Comparison of ENCODE assay signal across 23 cellular contexts in genomic region chr3:78494831-78495230, GRCh38.
DNase-seq lines count a peak whose midpoint lies in the region; ATAC-seq, FAIRE-seq and TF ChIP-seq lines count a peak whose summit lies in the region.
"Had no signal": no experiment of that assay in that cellular context is flagged by ENCODE, and none has a peak within 500 bp of the region (broad histone marks: within the 10 kb centered on the region; RNA-seq: fewer than 3 reads in every experiment).

No MANE protein-coding gene starts in this region.

- ATAC-seq in stimulated activated memory B cell treated with anti-CD40 and anti-IgM and Interleukin-4, amounts not matched to agents 10 μg/mL and 1 μg/mL and 100 μg/mL, for 72 hours, result peak; percentile 16
- ATAC-seq: A549; CD8-positive, alpha-beta T cell; HCT116; PC-3 had no signal

- H3K36me3 Mint-ChIP-seq in stimulated activated memory B cell treated with anti-CD40 and anti-IgM and Interleukin-4, amounts not matched to agents 10 μg/mL and 1 μg/mL and 100 μg/mL, for 72 hours, result no peaks in the 10 kb centered on the region
- no peaks in the 10 kb centered on the region for H3K36me3 Mint-ChIP-seq in activated T-helper 1 cell treated with anti-CD3 and anti-CD28 coated beads, Interleukin-12 subunit alpha, Interleukin-12 subunit beta, Interleukin-2, Interleukin-4 antibody, amounts not matched to agents 30 ng/mL and 10 ng/mL and 1 ng/mL, durations not matched to agents 14 hours and 24 hours and 36 hours (ENCODE audit: low read depth)
- H3K36me3 Mint-ChIP-seq: CD8-positive, alpha-beta T cell; IgD-negative memory B cell had no signal

- H3K9me3 ChIP-seq in OCI-LY3 (ENCODE audit: insufficient read depth, low read length), result no peaks in the 10 kb centered on the region
- H3K9me3 ChIP-seq: A549, Caco-2, SK-N-SH had no signal

- no peaks in the 10 kb centered on the region for H3K27me3 Mint-ChIP-seq in stimulated activated memory B cell treated with anti-CD40 and anti-IgM and Interleukin-4, amounts not matched to agents 10 μg/mL and 1 μg/mL and 100 μg/mL, for 72 hours
- H3K27me3 Mint-ChIP-seq in activated T-helper 1 cell treated with anti-CD3 and anti-CD28 coated beads, Interleukin-12 subunit alpha, Interleukin-12 subunit beta, Interleukin-2, Interleukin-4 antibody, amounts not matched to agents 30 ng/mL and 10 ng/mL and 1 ng/mL, durations not matched to agents 14 hours and 24 hours and 36 hours (ENCODE audit: insufficient read depth), result no peaks in the 10 kb centered on the region
- H3K27me3 Mint-ChIP-seq: IgD-negative memory B cell had no signal

- DNase-seq in DMS 273 treated with DMSO at 0.1 percent for 48 hours (lab: John Stamatoyannopoulos, UW), result peak; percentile 83
- DNase-seq in NCI-H1694 treated with DMSO at 0.1 percent for 48 hours (lab: John Stamatoyannopoulos, UW), result peak; percentile 68
- no peak for DNase-seq in globus pallidus (ENCODE audit: low spot score)
- no peak for DNase-seq in activated T-helper 1 cell treated with anti-CD3 and anti-CD28 coated beads, Interleukin-12 subunit alpha, Interleukin-12 subunit beta, Interleukin-2, Interleukin-4 antibody, amounts not matched to agents 30 ng/mL and 10 ng/mL and 1 ng/mL, durations not matched to agents 14 hours and 24 hours and 36 hours (ENCODE audit: low spot score)
- DNase-seq in GM12891 (ENCODE audit: insufficient read length, low spot score), result no peak
- DNase-seq: AML-193; Caco-2; CD8-positive, alpha-beta T cell; DND-41; MM.1S; NCI-H1417 treated with DMSO at 0.1 percent for 48 hours; NCI-H187 treated with DMSO at 0.1 percent for 48 hours; NCI-H774; PC-3; SK-N-SH; SW 1271 had no signal

- H3K4me2 ChIP-seq in OCI-LY3 (ENCODE audit: low read length), result no peak overlapping the region
- H3K4me2 ChIP-seq: A549, KMS-11, SK-N-SH had no signal

- no peak for FAIRE-seq in GM12891 (lab: Jason Lieb, UNC)
- FAIRE-seq: A549 had no signal

- no peak overlapping the region for H3K4me3 ChIP-seq in OCI-LY3 (ENCODE audit: low read length)
- H3K4me3 ChIP-seq: A549 had no signal

- no peaks in the 10 kb centered on the region for H3K4me1 Mint-ChIP-seq in stimulated activated memory B cell treated with anti-CD40 and anti-IgM and Interleukin-4, amounts not matched to agents 10 μg/mL and 1 μg/mL and 100 μg/mL, for 72 hours
- no peaks in the 10 kb centered on the region for H3K4me1 Mint-ChIP-seq in activated T-helper 1 cell treated with anti-CD3 and anti-CD28 coated beads, Interleukin-12 subunit alpha, Interleukin-12 subunit beta, Interleukin-2, Interleukin-4 antibody, amounts not matched to agents 30 ng/mL and 10 ng/mL and 1 ng/mL, durations not matched to agents 14 hours and 24 hours and 36 hours (ENCODE audit: low read depth)
- H3K4me1 Mint-ChIP-seq: IgD-negative memory B cell had no signal

- no peaks in the 10 kb centered on the region for H3K9me3 Mint-ChIP-seq in stimulated activated memory B cell treated with anti-CD40 and anti-IgM and Interleukin-4, amounts not matched to agents 10 μg/mL and 1 μg/mL and 100 μg/mL, for 72 hours
- no peaks in the 10 kb centered on the region for H3K9me3 Mint-ChIP-seq in activated T-helper 1 cell treated with anti-CD3 and anti-CD28 coated beads, Interleukin-12 subunit alpha, Interleukin-12 subunit beta, Interleukin-2, Interleukin-4 antibody, amounts not matched to agents 30 ng/mL and 10 ng/mL and 1 ng/mL, durations not matched to agents 14 hours and 24 hours and 36 hours

- H2AFZ ChIP-seq in OCI-LY3 (ENCODE audit: low read depth, low read length), result 0 out of 2 replicates have a peak overlapping the region, but pooled peaks have one; percentile 22

- H3K9ac ChIP-seq in OCI-LY3 (ENCODE audit: low read length), result no peak overlapping the region
- H3K9ac ChIP-seq: KMS-11, SK-N-SH had no signal

- H3K4me3 Mint-ChIP-seq in stimulated activated memory B cell treated with anti-CD40 and anti-IgM and Interleukin-4, amounts not matched to agents 10 μg/mL and 1 μg/mL and 100 μg/mL, for 72 hours, result no peak overlapping the region
- no peak overlapping the region for H3K4me3 Mint-ChIP-seq in activated T-helper 1 cell treated with anti-CD3 and anti-CD28 coated beads, Interleukin-12 subunit alpha, Interleukin-12 subunit beta, Interleukin-2, Interleukin-4 antibody, amounts not matched to agents 30 ng/mL and 10 ng/mL and 1 ng/mL, durations not matched to agents 14 hours and 24 hours and 36 hours
- H3K4me3 Mint-ChIP-seq: CD8-positive, alpha-beta T cell; IgD-negative memory B cell; T-helper 1 cell treated with Interleukin-12 subunit alpha and Interleukin-12 subunit beta and Interleukin-4 antibody, amounts not matched to agents 30 μg/mL and 1 μg/mL, for 36 hours had no signal

- H3K27ac ChIP-seq in OCI-LY3 (ENCODE audit: low read length), result no peak overlapping the region
- H3K27ac ChIP-seq: A549, KMS-11 had no signal

- H3K79me2 ChIP-seq in OCI-LY3 (ENCODE audit: low read length), result no peaks in the 10 kb centered on the region

- no peaks in the 10 kb centered on the region for H3K4me1 ChIP-seq in OCI-LY3 (ENCODE audit: low read length)
- H3K4me1 ChIP-seq: A549, Caco-2 had no signal

- H3K36me3 ChIP-seq in OCI-LY3 (replicated peaks; ENCODE audit: low read depth, low read length), result no peaks in the 10 kb centered on the region

- H3K27me3 ChIP-seq in OCI-LY3 (ENCODE audit: low read depth, low read length), result no peaks in the 10 kb centered on the region

- TF ChIP-seq POLR2A in GM12891 (IDR thresholded peaks at IDR 0.05; ENCODE audit: low read depth, low read length), result no peak

- TF ChIP-seq CTCF in OCI-LY3 (IDR thresholded peaks at IDR 0.05; ENCODE audit: low read depth, low read length), result no peak

- H3K27ac Mint-ChIP-seq in stimulated activated memory B cell treated with anti-CD40 and anti-IgM and Interleukin-4, amounts not matched to agents 10 μg/mL and 1 μg/mL and 100 μg/mL, for 72 hours, result no peak overlapping the region
- no peak overlapping the region for H3K27ac Mint-ChIP-seq in activated T-helper 1 cell treated with anti-CD3 and anti-CD28 coated beads, Interleukin-12 subunit alpha, Interleukin-12 subunit beta, Interleukin-2, Interleukin-4 antibody, amounts not matched to agents 30 ng/mL and 10 ng/mL and 1 ng/mL, durations not matched to agents 14 hours and 24 hours and 36 hours
- H3K27ac Mint-ChIP-seq: CD8-positive, alpha-beta T cell; IgD-negative memory B cell; T-helper 1 cell treated with Interleukin-12 subunit alpha and Interleukin-12 subunit beta and Interleukin-4 antibody, amounts not matched to agents 30 μg/mL and 1 μg/mL, for 36 hours had no signal

- intact Hi-C loops in activated T-helper 1 cell treated with anti-CD3 and anti-CD28 coated beads, Interleukin-12 subunit alpha, Interleukin-12 subunit beta, Interleukin-2, Interleukin-4 antibody, amounts not matched to agents 30 ng/mL and 10 ng/mL and 1 ng/mL, durations not matched to agents 14 hours and 24 hours and 36 hours (cut with micrococcal nuclease), result no loop called here

- no peaks in the 10 kb centered on the region for H4K20me1 ChIP-seq in OCI-LY3 (ENCODE audit: insufficient read depth, low read length)

TF ChIP-seq in GM12891, 5 proteins besides CTCF, POLR2A, EP300 and RAD21:
- TF ChIP-seq TAF1 (IDR thresholded peaks at IDR 0.05; ENCODE audit: low read depth, low read length), result no peak
- TF ChIP-seq POU2F2 (IDR thresholded peaks at IDR 0.05; ENCODE audit: low read depth, low read length), result no peak
- no peak for TF ChIP-seq PAX5 (IDR thresholded peaks at IDR 0.05; ENCODE audit: insufficient read depth, low read length, severe bottlenecking)
- no peak for TF ChIP-seq POLR2AphosphoS5 (IDR thresholded peaks at IDR 0.05; ENCODE audit: low read depth, low read length)
- TF ChIP-seq SPI1 (IDR thresholded peaks at IDR 0.05; ENCODE audit: low read depth, low read length), result no peak
TF ChIP-seq in GM12891: peak in this region for 0.

Comparison
In these comparisons a context has a peak if more than half of its experiments do, and no peak if none do; other contexts are left out.
1. DNase-seq: peak in DMS 273 treated with DMSO at 0.1 percent for 48 hours (single experiment) and NCI-H1694 treated with DMSO at 0.1 percent for 48 hours (single experiment); none in globus pallidus (single experiment), activated T-helper 1 cell treated with anti-CD3 and anti-CD28 coated beads, Interleukin-12 subunit alpha, Interleukin-12 subunit beta, Interleukin-2, Interleukin-4 antibody, amounts not matched to agents 30 ng/mL and 10 ng/mL and 1 ng/mL, durations not matched to agents 14 hours and 24 hours and 36 hours (single experiment) and GM12891 (single experiment).